Comparison of ENCODE assay signal across 11 cellular contexts in genomic region chr2:161625314-161625919, GRCh38. TPM values are rescaled to one million over a fixed set of nuclear protein-coding genes. Genes with fewer than 3 reads are reported as not detected.
DNase-seq lines count a peak whose midpoint lies in the region; ATAC-seq, FAIRE-seq and TF ChIP-seq lines count a peak whose summit lies in the region.
"Had no signal": no experiment of that assay in that cellular context is flagged by ENCODE, and none has a peak within 500 bp of the region (broad histone marks: within the 10 kb centered on the region; RNA-seq: fewer than 3 reads in every experiment).

No MANE protein-coding gene starts in this region.

- H3K9me3 ChIP-seq in endodermal cell (ENCODE audit: control insufficient read depth, low read length) (no peaks in the 10 kb centered on the region), neuronal stem cell (replicated peaks in 1 of 2; ENCODE audit: control insufficient read depth in 2 of 2, insufficient read depth in 1 of 2, low read depth in 1 of 2, low read length in 2 of 2) (no peaks in the 10 kb centered on the region)
- no peaks in the 10 kb centered on the region for H3K9me3 ChIP-seq in CD4-positive, alpha-beta T cell (ENCODE audit: control insufficient read depth, low read length)

- no peaks in the 10 kb centered on the region for H3F3A ChIP-seq in GM23338 (replicated peaks; ENCODE audit: low read depth)

- no peak overlapping the region for H2BK12ac ChIP-seq in neuronal stem cell (ENCODE audit: low read length)

- H3K36me3 ChIP-seq in GM23338 (ENCODE audit: insufficient read depth) (no peaks in the 10 kb centered on the region), endodermal cell (ENCODE audit: control insufficient read depth, insufficient read depth, low read length) (no peaks in the 10 kb centered on the region), neuronal stem cell (replicated peaks in 1 of 2; ENCODE audit: control insufficient read depth in 2 of 2, insufficient read depth in 2 of 2, low read length in 2 of 2) (no peaks in the 10 kb centered on the region)

- H3K9me2 ChIP-seq in GM23338 (ENCODE audit: insufficient read depth): no peaks in the 10 kb centered on the region

- H3K36me3 Mint-ChIP-seq in GM23338 (ENCODE audit: low read depth): no peaks in the 10 kb centered on the region
- no peaks in the 10 kb centered on the region for H3K36me3 Mint-ChIP-seq in endodermal cell (ENCODE audit: low read depth)
- H3K36me3 Mint-ChIP-seq in CD4-positive, alpha-beta T cell (ENCODE audit: low read depth): no peaks in the 10 kb centered on the region
- H3K36me3 Mint-ChIP-seq: activated naive CD4-positive, alpha-beta T cell treated with anti-CD3 and anti-CD28 coated beads, Interleukin-2, amount 10 ng/mL, durations not matched to agents 7 days and 5 days; naive thymus-derived CD4-positive, alpha-beta T cell had no signal

- no peak overlapping the region for H4K8ac ChIP-seq in neuronal stem cell (ENCODE audit: low read depth, low read length)

- H2AK5ac ChIP-seq in neuronal stem cell (ENCODE audit: low read depth, low read length): no peak overlapping the region

- peak overlapping the region; percentile 95 for H3K4me2 ChIP-seq in GM23338
- peak overlapping the region; percentile 50 for H3K4me2 ChIP-seq in neuronal stem cell (ENCODE audit: insufficient read depth, low read length, poor library complexity, severe bottlenecking)

- CTCF ChIA-PET in CD4-positive, alpha-beta T cell (lab: Charles Lee): interaction anchor here (0.7 kb wide), 1 partner anchor 16 kb away, joined by 3 read pairs; no protein-coding TSS in a partner anchor

- no peak overlapping the region for H4K91ac ChIP-seq in neuronal stem cell (ENCODE audit: low read depth, low read length, poor library complexity)

- peaks cover 2% of the 10 kb centered on the region for H3K27me3 Mint-ChIP-seq in GM23338 (ENCODE audit: insufficient read depth, low read depth, poor library complexity)
- peaks cover 36% of the 10 kb centered on the region for H3K27me3 Mint-ChIP-seq in endodermal cell (ENCODE audit: insufficient read depth)
- H3K27me3 Mint-ChIP-seq in CD4-positive, alpha-beta T cell: peaks cover 54% of the 10 kb centered on the region

- TF ChIP-seq POLR2A in GM12892 (IDR thresholded peaks at IDR 0.05; ENCODE audit: low read depth, low read length): no peak

- no peaks in the 10 kb centered on the region for H3K79me1 ChIP-seq in neuronal stem cell (ENCODE audit: low read depth, low read length)

- H3K9ac ChIP-seq in endodermal cell (ENCODE audit: extremely low read depth, low read length, poor library complexity, severe bottlenecking): peak overlapping the region; percentile 31
- no peak overlapping the region for H3K9ac ChIP-seq in neuronal stem cell (ENCODE audit: low read depth, low read length, poor library complexity)

- TF ChIP-seq CTCF in GM23338 (conservative IDR thresholded peaks at IDR 0.05; ENCODE audit: low read depth in 2 of 2): no peak
- no peak for TF ChIP-seq CTCF in endodermal cell (conservative IDR thresholded peaks at IDR 0.05)
- no peak for TF ChIP-seq CTCF in CD4-positive, alpha-beta T cell (IDR thresholded peaks at IDR 0.05)

- H3K9me3 Mint-ChIP-seq in GM23338 (no peaks in the 10 kb centered on the region), endodermal cell (no peaks in the 10 kb centered on the region)
- no peaks in the 10 kb centered on the region for H3K9me3 Mint-ChIP-seq in CD4-positive, alpha-beta T cell
- H3K9me3 Mint-ChIP-seq: activated naive CD4-positive, alpha-beta T cell treated with anti-CD3 and anti-CD28 coated beads, Interleukin-2, amount 10 ng/mL, durations not matched to agents 7 days and 5 days had no signal

- H3K14ac ChIP-seq in neuronal stem cell (ENCODE audit: low read length): no peak overlapping the region

- intact Hi-C loops in CD4-positive, alpha-beta T cell (cut with DNase I, micrococcal nuclease): no loop called here

- DNase-seq in GM23338 (ENCODE audit: low spot score) (peak; percentile 89), NCI-H82 treated with DMSO at 0.1 percent for 48 hours (lab: John Stamatoyannopoulos, UW; ENCODE audit: unreplicated experiment) (peak; percentile 35), endodermal cell (peak; percentile 88), neuronal stem cell (ENCODE audit: low spot score) (peak; percentile 33), GM12892 (ENCODE audit: insufficient read length) (no peak), ureter (ENCODE audit: low spot score) (no peak)
- no peak for DNase-seq in CD4-positive, alpha-beta T cell
- DNase-seq: activated naive CD4-positive, alpha-beta T cell treated with anti-CD3 and anti-CD28 coated beads, Interleukin-2, amount 10 ng/mL, durations not matched to agents 7 days and 5 days; DMS153 had no signal

- H3K4me3 ChIP-seq in GM23338 (peak overlapping the region; percentile 68), endodermal cell (ENCODE audit: low read length) (peak overlapping the region; percentile 94), neuronal stem cell (ENCODE audit: low read length in 2 of 2) (peak overlapping the region in 1 of 2 donors; percentile 69)

- H3K4me1 Mint-ChIP-seq in GM23338: peaks cover 17% of the 10 kb centered on the region; the same call in 2 of the 3 replicates
- peaks cover 18% of the 10 kb centered on the region for H3K4me1 Mint-ChIP-seq in endodermal cell
- peaks cover 19% of the 10 kb centered on the region for H3K4me1 Mint-ChIP-seq in CD4-positive, alpha-beta T cell (ENCODE audit: low read depth)
- H3K4me1 Mint-ChIP-seq: activated naive CD4-positive, alpha-beta T cell treated with anti-CD3 and anti-CD28 coated beads, Interleukin-2, amount 10 ng/mL, durations not matched to agents 7 days and 5 days had no signal

- no peak overlapping the region for H2BK5ac ChIP-seq in neuronal stem cell (ENCODE audit: low read length)

- H3K27ac Mint-ChIP-seq in GM23338 (no peak overlapping the region), endodermal cell (no peak overlapping the region)
- H3K27ac Mint-ChIP-seq in CD4-positive, alpha-beta T cell: no peak overlapping the region
- H3K27ac Mint-ChIP-seq: activated naive CD4-positive, alpha-beta T cell treated with anti-CD3 and anti-CD28 coated beads, Interleukin-2, amount 10 ng/mL, durations not matched to agents 7 days and 5 days had no signal

- POLR2A ChIA-PET in CD4-positive, alpha-beta T cell (lab: Charles Lee): no interaction called here

- peak overlapping the region; percentile 33 for H3K18ac ChIP-seq in neuronal stem cell (ENCODE audit: low read length)

- no peak overlapping the region for H2BK15ac ChIP-seq in neuronal stem cell (ENCODE audit: low read length)

- H2BK120ac ChIP-seq in neuronal stem cell (ENCODE audit: low read depth, low read length): no peak overlapping the region

- no peak overlapping the region for H3K4ac ChIP-seq in neuronal stem cell (ENCODE audit: low read length)

- no peaks in the 10 kb centered on the region for H4K20me1 ChIP-seq in GM23338 (replicated peaks; ENCODE audit: insufficient read depth)

- FAIRE-seq in GM12892 (lab: Jason Lieb, UNC): no peak

- H3K4me1 ChIP-seq in GM23338 (ENCODE audit: insufficient read depth): peaks cover 12% of the 10 kb centered on the region
- H3K4me1 ChIP-seq in endodermal cell (ENCODE audit: control insufficient read depth, insufficient read depth, low read length): peaks cover 6% of the 10 kb centered on the region
- peaks cover 0 to 8% of the 10 kb centered on the region in 2 donors for H3K4me1 ChIP-seq in neuronal stem cell (ENCODE audit: control insufficient read depth in 2 of 2, insufficient read depth in 1 of 2, low read depth in 1 of 2, low read length in 2 of 2)

- 1 to 4% methylated on average over 10 to 14 of the region's 14 CpGs for WGBS in endodermal cell (ENCODE audit: insufficient coverage in 1 of 2, insufficient read length in 1 of 2), 2 experiments
- WGBS in neuronal stem cell (ENCODE audit: extremely low coverage in 2 of 2, insufficient read length in 2 of 2, insufficient replicate concordance in 1 of 2), 2 donors: no CpG with 5 or more reads among the region's 14 CpGs

- H3K23ac ChIP-seq in neuronal stem cell (ENCODE audit: low read depth, low read length, poor library complexity): no peak overlapping the region

- no peaks in the 10 kb centered on the region for H3K79me2 ChIP-seq in GM23338 (replicated peaks; ENCODE audit: insufficient read depth)

- peak overlapping the region; percentile 83 for H2AFZ ChIP-seq in GM23338
- peak overlapping the region; percentile 77 for H2AFZ ChIP-seq in neuronal stem cell (ENCODE audit: low read length)

- H3K27me3 ChIP-seq in GM23338 (ENCODE audit: insufficient read depth): peaks cover 22% of the 10 kb centered on the region
- no peaks in the 10 kb centered on the region for H3K27me3 ChIP-seq in endodermal cell (ENCODE audit: control insufficient read depth, insufficient read depth, low read length, poor library complexity, severe bottlenecking)
- H3K27me3 ChIP-seq in neuronal stem cell (ENCODE audit: control insufficient read depth in 3 of 3, insufficient read depth in 3 of 3, low read depth in 1 of 3, low read length in 3 of 3): peaks cover 0 to 36% (median 0%) of the 10 kb centered on the region in 3 experiments
- H3K27me3 ChIP-seq in CD4-positive, alpha-beta T cell (ENCODE audit: control insufficient read depth, insufficient read depth, low read length): peaks cover 29% of the 10 kb centered on the region

- H3K27ac ChIP-seq in GM23338 (ENCODE audit: low read depth): no peak overlapping the region
- no peak overlapping the region for H3K27ac ChIP-seq in endodermal cell (ENCODE audit: low read depth, low read length)
- H3K27ac ChIP-seq in neuronal stem cell (replicated peaks; ENCODE audit: low read length): no peak overlapping the region
- no peak overlapping the region for H3K27ac ChIP-seq in CD4-positive, alpha-beta T cell (ENCODE audit: low read depth, low read length)

- peak overlapping the region; percentile 80 for H3K4me3 Mint-ChIP-seq in GM23338
- H3K4me3 Mint-ChIP-seq in endodermal cell: peak overlapping the region; percentile 68
- no peak overlapping the region for H3K4me3 Mint-ChIP-seq in CD4-positive, alpha-beta T cell
- H3K4me3 Mint-ChIP-seq: activated naive CD4-positive, alpha-beta T cell treated with anti-CD3 and anti-CD28 coated beads, Interleukin-2, amount 10 ng/mL, durations not matched to agents 7 days and 5 days had no signal

- ATAC-seq in GM23338 (peak; percentile 88), HG02938 (IDR thresholded peaks at IDR 0.05; ENCODE audit: unreplicated experiment) (no peak)
- ATAC-seq in CD4-positive, alpha-beta T cell (ENCODE audit: poor library complexity): no peak

TF ChIP-seq in GM23338, 12 proteins besides CTCF, POLR2A, EP300 and RAD21:
- no peak for TF ChIP-seq EZH2phosphoT487 (IDR thresholded peaks at IDR 0.05; ENCODE audit: unreplicated experiment)
- TF ChIP-seq ZNF331 (CRISPR knock-in tag; IDR thresholded peaks at IDR 0.05; ENCODE audit: low read depth): no peak
TF ChIP-seq in GM23338: peak in this region for 0.

RNA-seq across cellular contexts. Expression of gene SLC4A10, which starts 1.2 kb away (rescaled TPM):
- 0.56 and 1.4 TPM in 2 replicates for total RNA-seq in GM23338 (2014; rRNA removed; shearing (Covaris generic))
- 0.12 and 0.52 TPM in 2 replicates for polyA plus RNA-seq in GM23338 (2016; fragmentation: Nextera tagmentation; extraction: Ambion mirVana)
- total RNA-seq in endodermal cell (under 1 TPM; 0.13 to 0.89 TPM), ureter (not detected)
- polyA plus RNA-seq in endodermal cell (2013, experiment 1 of 2): 0.21 TPM
- 0.62 TPM for polyA plus RNA-seq in endodermal cell (2013, experiment 2 of 2)
- polyA plus RNA-seq in neuronal stem cell (2013, experiment 1 of 2): 0.20 TPM
- polyA plus RNA-seq in neuronal stem cell (2013, experiment 2 of 2): 0.25 TPM
- not detected for polyA plus RNA-seq in GM12892 (2012; ENCODE audit: missing spikeins)
- under 1 TPM; 0.30 to 0.36 TPM for total RNA-seq in CD4-positive, alpha-beta T cell
- polyA plus RNA-seq: naive thymus-derived CD4-positive, alpha-beta T cell had no signal

Comparison
In these comparisons a context has a peak if more than half of its experiments do, and no peak if none do; other contexts are left out.
1. DNase-seq: peak in GM23338 (single experiment), NCI-H82 treated with DMSO at 0.1 percent for 48 hours (single experiment), endodermal cell (single experiment) and neuronal stem cell (single experiment); none in GM12892 (single experiment), ureter (single experiment) and CD4-positive, alpha-beta T cell (0 of 10).